11 cellular contexts compared by ENCODE assay signal in genomic region chr14:76138758-76139723, GRCh38. TPM values are rescaled to one million over a fixed set of nuclear protein-coding genes. Genes with fewer than 3 reads are reported as not detected.
DNase-seq lines count a peak whose midpoint lies in the region; ATAC-seq and TF ChIP-seq lines count a peak whose summit lies in the region.
"Had no signal": no experiment of that assay in that cellular context is flagged by ENCODE, and none has a peak within 500 bp of the region (broad histone marks: within the 10 kb centered on the region; RNA-seq: fewer than 3 reads in every experiment).

No MANE protein-coding gene starts in this region.

- H3K9ac ChIP-seq in colonic mucosa (ENCODE audit: low read depth in 2 of 2, low read length in 2 of 2), result no peak overlapping the region
- H3K9ac ChIP-seq: BLaER1 had no signal

- peak overlapping the region in 9 of 10 donors; percentile 2 to 50 (median 39) for H3K4me3 ChIP-seq in heart right ventricle
- peak overlapping the region; percentile 47 to 51 (median 48) for H3K4me3 ChIP-seq in esophagus muscularis mucosa
- peak overlapping the region; percentile 20 for H3K4me3 ChIP-seq in urinary bladder (ENCODE audit: low read depth, low read length)
- no peak overlapping the region for H3K4me3 ChIP-seq in colonic mucosa
- H3K4me3 ChIP-seq: BLaER1 had no signal

- H3K27ac ChIP-seq in heart right ventricle, result no peak overlapping the region
- no peak overlapping the region for H3K27ac ChIP-seq in esophagus muscularis mucosa (replicated peaks in 1 of 4)
- H3K27ac ChIP-seq in urinary bladder (ENCODE audit: low read depth), result no peak overlapping the region
- no peak overlapping the region for H3K27ac ChIP-seq in colonic mucosa
- H3K27ac ChIP-seq: BLaER1 had no signal

- H3K9me3 Mint-ChIP-seq in nephron progenitor cell, result peaks cover 26% of the 10 kb centered on the region
- H3K9me3 Mint-ChIP-seq in activated T-cell treated with anti-CD3 and anti-CD28 coated beads, Interleukin-2, amount 50 U/mL, for 24 hours, result peaks cover 8% of the 10 kb centered on the region
- H3K9me3 Mint-ChIP-seq: natural killer cell treated with Interleukin-12 subunit alpha and Interleukin-12 subunit beta and Interleukin-15 and Interleukin-18, amount 100 ng/mL, for 72 hours had no signal

- intact Hi-C loops in heart right ventricle (cut with DNase I) (no loop called here), Right ventricle myocardium inferior (cut with DNase I) (no loop called here), esophagus muscularis mucosa (cut with DNase I) (no loop called here), colonic mucosa (cut with DNase I) (no loop called here)

- WGBS in heart right ventricle, 2 donors, result 10% methylated on average over 50 of the region's 50 CpGs
- 15% methylated on average over 50 of the region's 50 CpGs for WGBS in esophagus muscularis mucosa
- WGBS in urinary bladder, result 13% methylated on average over 50 of the region's 50 CpGs

- peaks cover 74% of the 10 kb centered on the region for H3K27me3 Mint-ChIP-seq in nephron progenitor cell (ENCODE audit: low read depth, poor library complexity)
- H3K27me3 Mint-ChIP-seq in activated T-cell treated with anti-CD3 and anti-CD28 coated beads, Interleukin-2, amount 50 U/mL, for 24 hours, result peaks cover 72% of the 10 kb centered on the region

- DNase-seq in heart right ventricle (no peak), Right ventricle myocardium inferior (ENCODE audit: missing footprints) (no peak), esophagus muscularis mucosa (ENCODE audit: extremely low spot score) (no peak), nephron progenitor cell (peak; percentile 65), colonic mucosa (no peak)
- DNase-seq in activated T-cell treated with anti-CD3 and anti-CD28 coated beads, Interleukin-2, amount 50 U/mL, for 24 hours, result no peak

- H3K4me1 Mint-ChIP-seq in nephron progenitor cell, result peaks cover 12% of the 10 kb centered on the region
- H3K4me1 Mint-ChIP-seq in activated T-cell treated with anti-CD3 and anti-CD28 coated beads, Interleukin-2, amount 50 U/mL, for 24 hours (ENCODE audit: low read depth), result peaks cover 7% of the 10 kb centered on the region

- peak in 1 of 8 donors; percentile 19 for ATAC-seq in heart right ventricle
- no peak for ATAC-seq in Right ventricle myocardium inferior
- ATAC-seq in HG03571 (IDR thresholded peaks at IDR 0.05; ENCODE audit: unreplicated experiment), result no peak
- ATAC-seq: natural killer cell treated with Interleukin-12 subunit alpha and Interleukin-12 subunit beta and Interleukin-15 and Interleukin-18, amount 100 ng/mL, for 72 hours had no signal

- H3K4me3 Mint-ChIP-seq in nephron progenitor cell, result peak overlapping the region; percentile 77
- H3K4me3 Mint-ChIP-seq in activated T-cell treated with anti-CD3 and anti-CD28 coated beads, Interleukin-2, amount 50 U/mL, for 24 hours, result no peak overlapping the region
- H3K4me3 Mint-ChIP-seq: activated CD4-positive, alpha-beta memory T cell treated with anti-CD3 and anti-CD28 coated beads, Interleukin-2, amount 10 ng/mL, durations not matched to agents 7 days and 5 days; natural killer cell treated with Interleukin-12 subunit alpha and Interleukin-12 subunit beta and Interleukin-15 and Interleukin-18, amount 100 ng/mL, for 72 hours had no signal

- TF ChIP-seq CTCF in heart right ventricle (IDR thresholded peaks at IDR 0.05) (no peak), esophagus muscularis mucosa (IDR thresholded peaks at IDR 0.05) (no peak), nephron progenitor cell (IDR thresholded peaks at IDR 0.05) (no peak), colonic mucosa (IDR thresholded peaks at IDR 0.05) (no peak)

- TF ChIP-seq EP300 in esophagus muscularis mucosa (IDR thresholded peaks at IDR 0.05), result no peak

- H3K27me3 ChIP-seq in heart right ventricle (peaks cover 0 to 89% (median 79%) of the 10 kb centered on the region in 7 donors), esophagus muscularis mucosa (peaks cover 0 to 56% (median 8%) of the 10 kb centered on the region in 4 donors), colonic mucosa (peaks cover 24% of the 10 kb centered on the region)
- H3K27me3 ChIP-seq: BLaER1 had no signal

- H3K27ac Mint-ChIP-seq in nephron progenitor cell, result no peak overlapping the region
- H3K27ac Mint-ChIP-seq in activated T-cell treated with anti-CD3 and anti-CD28 coated beads, Interleukin-2, amount 50 U/mL, for 24 hours, result no peak overlapping the region
- H3K27ac Mint-ChIP-seq: activated CD4-positive, alpha-beta memory T cell treated with anti-CD3 and anti-CD28 coated beads, Interleukin-2, amount 10 ng/mL, durations not matched to agents 7 days and 5 days; natural killer cell treated with Interleukin-12 subunit alpha and Interleukin-12 subunit beta and Interleukin-15 and Interleukin-18, amount 100 ng/mL, for 72 hours had no signal

- TF ChIP-seq POLR2A in esophagus muscularis mucosa (IDR thresholded peaks at IDR 0.05; ENCODE audit: low read depth), result no peak

- H3K36me3 ChIP-seq in heart right ventricle (no peaks in the 10 kb centered on the region), esophagus muscularis mucosa (no peaks in the 10 kb centered on the region), urinary bladder (ENCODE audit: insufficient read depth) (no peaks in the 10 kb centered on the region), colonic mucosa (no peaks in the 10 kb centered on the region)
- H3K36me3 ChIP-seq: BLaER1 had no signal

- H3K9me3 ChIP-seq in heart right ventricle (peaks cover 0 to 23% (median 5%) of the 10 kb centered on the region in 11 donors), esophagus muscularis mucosa (peaks cover 0 to 11% (median 6%) of the 10 kb centered on the region in 4 donors), colonic mucosa (no peaks in the 10 kb centered on the region)

- peaks cover 0 to 10% (median 3%) of the 10 kb centered on the region in 9 donors for H3K4me1 ChIP-seq in heart right ventricle
- H3K4me1 ChIP-seq in esophagus muscularis mucosa, result peaks cover 3 to 15% (median 13%) of the 10 kb centered on the region in 4 donors
- no peaks in the 10 kb centered on the region for H3K4me1 ChIP-seq in urinary bladder (ENCODE audit: insufficient read depth)
- no peaks in the 10 kb centered on the region for H3K4me1 ChIP-seq in colonic mucosa
- H3K4me1 ChIP-seq: BLaER1 had no signal

- H3K36me3 Mint-ChIP-seq in nephron progenitor cell (ENCODE audit: low read depth), result no peaks in the 10 kb centered on the region
- no peaks in the 10 kb centered on the region for H3K36me3 Mint-ChIP-seq in activated T-cell treated with anti-CD3 and anti-CD28 coated beads, Interleukin-2, amount 50 U/mL, for 24 hours (ENCODE audit: low read depth)

RNA-seq across cellular contexts. Expression of gene GPATCH2L, which starts 12.7 kb away (rescaled TPM):
- total RNA-seq in heart right ventricle (10 to 100 TPM; 20.1 to 27.9 (median 25.1) TPM), Right ventricle myocardium inferior (21.7 TPM), esophagus muscularis mucosa (10 to 100 TPM; 42.4 to 59.1 (median 48.3) TPM), urinary bladder (80.1 TPM), colonic mucosa (10 to 100 TPM; 33.7 to 34.7 TPM)
- polyA plus RNA-seq in heart right ventricle (1 to 10 TPM; 4.6 to 5.3 TPM), urinary bladder (18.5 TPM)
